Comparison of ENCODE assay signal across 1 cellular context in the genomic region with DNA sequence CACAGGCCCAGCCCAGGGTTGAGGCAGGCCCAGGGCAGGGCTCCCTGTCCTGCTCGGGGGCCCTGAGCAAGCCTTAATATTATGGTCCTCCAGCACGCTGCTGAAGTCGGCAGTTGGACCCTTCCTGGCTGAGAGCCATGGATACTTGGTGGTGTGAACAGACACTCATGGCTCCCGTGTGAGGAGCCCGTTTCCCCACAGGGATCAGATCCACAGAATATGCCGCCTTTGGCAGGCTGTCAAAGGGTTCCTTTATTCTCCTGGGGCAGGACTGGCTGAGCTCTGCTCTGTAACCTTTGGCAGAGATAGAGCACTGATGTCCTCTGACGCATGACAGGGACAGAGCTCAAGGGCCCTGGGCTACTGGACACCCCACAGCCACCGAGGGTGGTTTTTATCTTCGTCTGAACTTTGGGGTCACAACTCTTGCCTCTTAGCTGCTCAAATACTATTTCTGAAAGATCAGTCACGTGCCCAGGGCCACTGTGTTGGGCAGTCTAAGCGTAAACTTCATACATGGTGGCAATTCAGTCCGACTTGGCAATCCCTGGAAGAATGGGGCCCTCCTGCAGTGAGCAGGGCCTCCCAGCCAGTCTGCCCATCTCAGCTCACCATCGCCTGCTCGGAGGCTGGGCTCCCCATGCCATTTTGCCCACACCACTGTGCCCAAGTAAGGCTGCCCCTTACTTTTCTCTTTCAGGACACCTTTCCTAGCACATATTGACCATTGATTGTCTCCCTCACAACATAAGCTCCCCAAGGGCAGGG.
TF ChIP-seq lines count a peak whose summit lies in the region.

No MANE protein-coding gene starts in this region.

TF ChIP-seq in HepG2, 621 proteins besides CTCF, POLR2A, EP300 and RAD21 (continued from another document and continues in another):
- TF ChIP-seq TEF (CRISPR knock-in tag; IDR thresholded peaks at IDR 0.05) (no peak), GLMP (CRISPR knock-in tag; IDR thresholded peaks at IDR 0.05; ENCODE audit: borderline replicate concordance) (no peak), ZNF710 (CRISPR knock-in tag; IDR thresholded peaks at IDR 0.05; ENCODE audit: borderline replicate concordance) (0 out of 2 replicates have a peak, but pooled peaks have one; percentile 16), ZBTB46 (CRISPR knock-in tag; IDR thresholded peaks at IDR 0.05; ENCODE audit: borderline replicate concordance) (no peak), PBX3 (CRISPR knock-in tag; IDR thresholded peaks at IDR 0.05; ENCODE audit: borderline replicate concordance) (no peak), ZNF34 (CRISPR knock-in tag; IDR thresholded peaks at IDR 0.05; ENCODE audit: borderline replicate concordance) (no peak), ZNF275 (CRISPR knock-in tag; IDR thresholded peaks at IDR 0.05; ENCODE audit: borderline replicate concordance) (no peak), PAF1 (CRISPR knock-in tag; IDR thresholded peaks at IDR 0.05) (no peak), TRIM24 (CRISPR knock-in tag; IDR thresholded peaks at IDR 0.05) (no peak), BHLHE40 (IDR thresholded peaks at IDR 0.05; ENCODE audit: low read length) (peak; percentile 80), ZNF816 (CRISPR knock-in tag; IDR thresholded peaks at IDR 0.05; ENCODE audit: borderline replicate concordance) (no peak), DNMT1 (CRISPR knock-in tag; IDR thresholded peaks at IDR 0.05) (0 out of 2 replicates have a peak, but pooled peaks have one; percentile 82), SMARCE1 (IDR thresholded peaks at IDR 0.05; ENCODE audit: borderline replicate concordance) (no peak), RARA (CRISPR knock-in tag; IDR thresholded peaks at IDR 0.05) (peak; percentile 67), DNMT3B (CRISPR knock-in tag; conservative IDR thresholded peaks at IDR 0.05) (no peak), GLI4 (CRISPR knock-in tag; IDR thresholded peaks at IDR 0.05; ENCODE audit: borderline replicate concordance) (no peak), REL (CRISPR knock-in tag; conservative IDR thresholded peaks at IDR 0.05) (no peak), ZSCAN21 (CRISPR knock-in tag; IDR thresholded peaks at IDR 0.05; ENCODE audit: borderline replicate concordance) (peak; percentile 78; the same call in 1 of the 2 replicates), ZNF546 (CRISPR knock-in tag; conservative IDR thresholded peaks at IDR 0.05) (no peak), ZNF788 (CRISPR knock-in tag; IDR thresholded peaks at IDR 0.05; ENCODE audit: borderline replicate concordance) (peak; percentile 92; the same call in 1 of the 2 replicates), ZC3H4 (CRISPR knock-in tag; IDR thresholded peaks at IDR 0.05; ENCODE audit: borderline replicate concordance) (no peak), ZNF619 (CRISPR knock-in tag; IDR thresholded peaks at IDR 0.05) (no peak), RARG (CRISPR knock-in tag; IDR thresholded peaks at IDR 0.05; ENCODE audit: low read depth) (no peak), ZNF746 (CRISPR knock-in tag; IDR thresholded peaks at IDR 0.05) (no peak; the same call in 1 of the 2 replicates), GATAD1 (CRISPR knock-in tag; IDR thresholded peaks at IDR 0.05) (peak; percentile 28; the same call in 1 of the 2 replicates), ZNF652 (CRISPR knock-in tag; IDR thresholded peaks at IDR 0.05; ENCODE audit: borderline replicate concordance, low read depth) (no peak; the same call in 1 of the 2 replicates)
- TF ChIP-seq, protein P1, sequence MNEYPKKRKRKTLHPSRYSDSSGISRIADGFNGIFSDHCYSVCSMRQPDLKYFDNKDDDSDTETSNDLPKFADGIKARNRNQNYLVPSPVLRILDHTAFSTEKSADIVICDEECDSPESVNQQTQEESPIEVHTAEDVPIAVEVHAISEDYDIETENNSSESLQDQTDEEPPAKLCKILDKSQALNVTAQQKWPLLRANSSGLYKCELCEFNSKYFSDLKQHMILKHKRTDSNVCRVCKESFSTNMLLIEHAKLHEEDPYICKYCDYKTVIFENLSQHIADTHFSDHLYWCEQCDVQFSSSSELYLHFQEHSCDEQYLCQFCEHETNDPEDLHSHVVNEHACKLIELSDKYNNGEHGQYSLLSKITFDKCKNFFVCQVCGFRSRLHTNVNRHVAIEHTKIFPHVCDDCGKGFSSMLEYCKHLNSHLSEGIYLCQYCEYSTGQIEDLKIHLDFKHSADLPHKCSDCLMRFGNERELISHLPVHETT (CRISPR knock-in tag; conservative IDR thresholded peaks at IDR 0.05), result no peak; the same call in 1 of the 2 replicates
- TF ChIP-seq, protein P2, sequence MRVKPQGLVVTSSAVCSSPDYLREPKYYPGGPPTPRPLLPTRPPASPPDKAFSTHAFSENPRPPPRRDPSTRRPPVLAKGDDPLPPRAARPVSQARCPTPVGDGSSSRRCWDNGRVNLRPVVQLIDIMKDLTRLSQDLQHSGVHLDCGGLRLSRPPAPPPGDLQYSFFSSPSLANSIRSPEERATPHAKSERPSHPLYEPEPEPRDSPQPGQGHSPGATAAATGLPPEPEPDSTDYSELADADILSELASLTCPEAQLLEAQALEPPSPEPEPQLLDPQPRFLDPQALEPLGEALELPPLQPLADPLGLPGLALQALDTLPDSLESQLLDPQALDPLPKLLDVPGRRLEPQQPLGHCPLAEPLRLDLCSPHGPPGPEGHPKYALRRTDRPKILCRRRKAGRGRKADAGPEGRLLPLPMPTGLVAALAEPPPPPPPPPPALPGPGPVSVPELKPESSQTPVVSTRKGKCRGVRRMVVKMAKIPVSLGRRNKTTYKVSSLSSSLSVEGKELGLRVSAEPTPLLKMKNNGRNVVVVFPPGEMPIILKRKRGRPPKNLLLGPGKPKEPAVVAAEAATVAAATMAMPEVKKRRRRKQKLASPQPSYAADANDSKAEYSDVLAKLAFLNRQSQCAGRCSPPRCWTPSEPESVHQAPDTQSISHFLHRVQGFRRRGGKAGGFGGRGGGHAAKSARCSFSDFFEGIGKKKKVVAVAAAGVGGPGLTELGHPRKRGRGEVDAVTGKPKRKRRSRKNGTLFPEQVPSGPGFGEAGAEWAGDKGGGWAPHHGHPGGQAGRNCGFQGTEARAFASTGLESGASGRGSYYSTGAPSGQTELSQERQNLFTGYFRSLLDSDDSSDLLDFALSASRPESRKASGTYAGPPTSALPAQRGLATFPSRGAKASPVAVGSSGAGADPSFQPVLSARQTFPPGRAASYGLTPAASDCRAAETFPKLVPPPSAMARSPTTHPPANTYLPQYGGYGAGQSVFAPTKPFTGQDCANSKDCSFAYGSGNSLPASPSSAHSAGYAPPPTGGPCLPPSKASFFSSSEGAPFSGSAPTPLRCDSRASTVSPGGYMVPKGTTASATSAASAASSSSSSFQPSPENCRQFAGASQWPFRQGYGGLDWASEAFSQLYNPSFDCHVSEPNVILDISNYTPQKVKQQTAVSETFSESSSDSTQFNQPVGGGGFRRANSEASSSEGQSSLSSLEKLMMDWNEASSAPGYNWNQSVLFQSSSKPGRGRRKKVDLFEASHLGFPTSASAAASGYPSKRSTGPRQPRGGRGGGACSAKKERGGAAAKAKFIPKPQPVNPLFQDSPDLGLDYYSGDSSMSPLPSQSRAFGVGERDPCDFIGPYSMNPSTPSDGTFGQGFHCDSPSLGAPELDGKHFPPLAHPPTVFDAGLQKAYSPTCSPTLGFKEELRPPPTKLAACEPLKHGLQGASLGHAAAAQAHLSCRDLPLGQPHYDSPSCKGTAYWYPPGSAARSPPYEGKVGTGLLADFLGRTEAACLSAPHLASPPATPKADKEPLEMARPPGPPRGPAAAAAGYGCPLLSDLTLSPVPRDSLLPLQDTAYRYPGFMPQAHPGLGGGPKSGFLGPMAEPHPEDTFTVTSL (CRISPR knock-in tag; IDR thresholded peaks at IDR 0.05; ENCODE audit: borderline replicate concordance), result peak; percentile 47; the same call in 1 of the 2 replicates
- TF ChIP-seq, protein P3, sequence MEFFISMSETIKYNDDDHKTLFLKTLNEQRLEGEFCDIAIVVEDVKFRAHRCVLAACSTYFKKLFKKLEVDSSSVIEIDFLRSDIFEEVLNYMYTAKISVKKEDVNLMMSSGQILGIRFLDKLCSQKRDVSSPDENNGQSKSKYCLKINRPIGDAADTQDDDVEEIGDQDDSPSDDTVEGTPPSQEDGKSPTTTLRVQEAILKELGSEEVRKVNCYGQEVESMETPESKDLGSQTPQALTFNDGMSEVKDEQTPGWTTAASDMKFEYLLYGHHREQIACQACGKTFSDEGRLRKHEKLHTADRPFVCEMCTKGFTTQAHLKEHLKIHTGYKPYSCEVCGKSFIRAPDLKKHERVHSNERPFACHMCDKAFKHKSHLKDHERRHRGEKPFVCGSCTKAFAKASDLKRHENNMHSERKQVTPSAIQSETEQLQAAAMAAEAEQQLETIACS (CRISPR knock-in tag; IDR thresholded peaks at IDR 0.05), result no peak
- TF ChIP-seq, protein P4, sequence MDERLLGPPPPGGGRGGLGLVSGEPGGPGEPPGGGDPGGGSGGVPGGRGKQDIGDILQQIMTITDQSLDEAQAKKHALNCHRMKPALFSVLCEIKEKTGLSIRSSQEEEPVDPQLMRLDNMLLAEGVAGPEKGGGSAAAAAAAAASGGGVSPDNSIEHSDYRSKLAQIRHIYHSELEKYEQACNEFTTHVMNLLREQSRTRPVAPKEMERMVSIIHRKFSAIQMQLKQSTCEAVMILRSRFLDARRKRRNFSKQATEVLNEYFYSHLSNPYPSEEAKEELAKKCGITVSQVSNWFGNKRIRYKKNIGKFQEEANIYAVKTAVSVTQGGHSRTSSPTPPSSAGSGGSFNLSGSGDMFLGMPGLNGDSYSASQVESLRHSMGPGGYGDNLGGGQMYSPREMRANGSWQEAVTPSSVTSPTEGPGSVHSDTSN (CRISPR knock-in tag; IDR thresholded peaks at IDR 0.05), result no peak
- TF ChIP-seq, protein P5, sequence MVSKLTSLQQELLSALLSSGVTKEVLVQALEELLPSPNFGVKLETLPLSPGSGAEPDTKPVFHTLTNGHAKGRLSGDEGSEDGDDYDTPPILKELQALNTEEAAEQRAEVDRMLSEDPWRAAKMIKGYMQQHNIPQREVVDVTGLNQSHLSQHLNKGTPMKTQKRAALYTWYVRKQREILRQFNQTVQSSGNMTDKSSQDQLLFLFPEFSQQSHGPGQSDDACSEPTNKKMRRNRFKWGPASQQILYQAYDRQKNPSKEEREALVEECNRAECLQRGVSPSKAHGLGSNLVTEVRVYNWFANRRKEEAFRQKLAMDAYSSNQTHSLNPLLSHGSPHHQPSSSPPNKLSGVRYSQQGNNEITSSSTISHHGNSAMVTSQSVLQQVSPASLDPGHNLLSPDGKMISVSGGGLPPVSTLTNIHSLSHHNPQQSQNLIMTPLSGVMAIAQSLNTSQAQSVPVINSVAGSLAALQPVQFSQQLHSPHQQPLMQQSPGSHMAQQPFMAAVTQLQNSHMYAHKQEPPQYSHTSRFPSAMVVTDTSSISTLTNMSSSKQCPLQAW (CRISPR knock-in tag; IDR thresholded peaks at IDR 0.05), result 0 out of 2 replicates have a peak, but pooled peaks have one; percentile 42
